ENCODE assay signal across 29 cellular contexts in the genomic region with DNA sequence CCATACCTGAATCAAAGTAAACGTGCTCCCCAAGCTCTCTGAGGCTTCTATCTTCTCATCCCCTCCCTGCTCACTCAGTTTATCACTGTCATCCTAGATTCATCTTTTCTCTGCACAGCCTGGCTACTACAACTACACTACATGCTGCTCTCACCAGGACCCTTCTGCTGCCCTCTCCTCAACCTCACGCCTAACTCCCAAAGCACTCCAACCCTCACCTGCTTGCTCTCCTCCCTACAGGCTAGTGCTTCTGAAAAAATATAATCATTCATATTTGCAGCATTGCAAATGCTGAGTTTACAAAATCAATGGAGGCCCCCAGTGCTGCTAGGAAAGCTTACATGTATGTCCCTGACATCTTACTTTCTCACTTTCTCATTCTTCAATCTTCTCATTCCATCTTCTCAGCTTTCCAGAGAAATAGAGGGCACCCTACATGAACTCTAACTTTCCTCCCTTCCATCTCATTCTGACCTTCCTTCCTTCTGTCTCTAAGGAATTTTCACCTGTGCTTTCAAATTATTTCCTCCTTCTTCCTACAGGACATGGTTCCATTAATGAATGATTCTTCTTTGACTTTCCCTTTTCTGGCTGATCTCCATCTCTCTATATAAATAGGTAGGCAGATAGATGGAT. TPM values are rescaled to one million over a fixed set of nuclear protein-coding genes. Genes with fewer than 3 reads are reported as not detected.
"Had no signal": no experiment of that assay in that cellular context is flagged by ENCODE, and none has a peak within 500 bp of the region (broad histone marks: within the 10 kb centered on the region; RNA-seq: fewer than 3 reads in every experiment).

No MANE protein-coding gene starts in this region.

- H3K27ac ChIP-seq: cardiac muscle cell, SJSA1, VCaP had no signal

- H3K4me3 Mint-ChIP-seq: activated B cell treated with CpG ODN at 0.5 μM for 24 hours; activated CD8-positive, alpha-beta T cell treated with anti-CD3 and anti-CD28 coated beads for 36 hours; activated naive CD8-positive, alpha-beta T cell treated with anti-CD3 and anti-CD28 coated beads for 36 hours; activated T-cell treated with anti-CD3 and anti-CD28 coated beads, Interleukin-2, amount 50 U/mL, for 72 hours; activated T-helper 17 cell treated with anti-CD3 and anti-CD28 coated beads, Interleukin-2, amount 50 U/mL, for 72 hours; central memory CD8-positive, alpha-beta T cell had no signal

- H3K4me3 ChIP-seq: cardiac muscle cell, SJSA1 had no signal

- H3K36me3 ChIP-seq: cardiac muscle cell had no signal

- H3K27me3 ChIP-seq: cardiac muscle cell, SJSA1 had no signal

- DNase-seq: activated B cell treated with CpG ODN at 0.5 μM for 24 hours; activated CD4-positive, alpha-beta T cell treated with anti-CD3 and anti-CD28 coated beads for 4 hours; activated CD4-positive, CD25-positive, alpha-beta regulatory T cell treated with anti-CD3 and anti-CD28 coated beads, Interleukin-2, amount 50 U/mL, for 72 hours; activated CD8-positive, alpha-beta T cell treated with anti-CD3 and anti-CD28 coated beads for 36 hours; activated effector memory CD4-positive, alpha-beta T cell treated with anti-CD3 and anti-CD28 coated beads, Interleukin-2, amount 50 U/mL, for 16 hours; activated naive CD4-positive, alpha-beta T cell; activated naive CD4-positive, alpha-beta T cell treated with anti-CD3 and anti-CD28 coated beads, Interleukin-2, amount 50 U/mL, for 16 hours; activated T-cell treated with anti-CD3 and anti-CD28 coated beads, Interleukin-2, amount 50 U/mL, for 1 hour; aorta; NCI-H1105; NCI-H1417 treated with DMSO at 0.1 percent for 48 hours; NCI-H1694; NCI-H1930; NCI-H345; NCI-H524 treated with DMSO at 0.1 percent for 48 hours; SHP77; SW 1271; T-helper 9 cell had no signal

- H3K9me3 Mint-ChIP-seq: activated B cell treated with CpG ODN at 0.5 μM for 24 hours; activated CD8-positive, alpha-beta T cell treated with anti-CD3 and anti-CD28 coated beads for 36 hours; activated naive CD8-positive, alpha-beta T cell treated with anti-CD3 and anti-CD28 coated beads for 36 hours; activated T-cell treated with anti-CD3 and anti-CD28 coated beads, Interleukin-2, amount 50 U/mL, for 72 hours; activated T-helper 17 cell treated with anti-CD3 and anti-CD28 coated beads, Interleukin-2, amount 50 U/mL, for 72 hours; central memory CD8-positive, alpha-beta T cell had no signal

- ATAC-seq: Panc1 had no signal

- H3K4me1 Mint-ChIP-seq: activated B cell treated with CpG ODN at 0.5 μM for 24 hours; activated T-helper 17 cell treated with anti-CD3 and anti-CD28 coated beads, Interleukin-2, amount 50 U/mL, for 72 hours; central memory CD8-positive, alpha-beta T cell had no signal

- H3K36me3 Mint-ChIP-seq: activated naive CD8-positive, alpha-beta T cell treated with anti-CD3 and anti-CD28 coated beads for 36 hours had no signal

- H3K27ac Mint-ChIP-seq: activated B cell treated with CpG ODN at 0.5 μM for 24 hours; activated CD8-positive, alpha-beta T cell treated with anti-CD3 and anti-CD28 coated beads for 36 hours; activated naive CD8-positive, alpha-beta T cell treated with anti-CD3 and anti-CD28 coated beads for 36 hours; activated T-cell treated with anti-CD3 and anti-CD28 coated beads, Interleukin-2, amount 50 U/mL, for 72 hours; activated T-helper 17 cell treated with anti-CD3 and anti-CD28 coated beads, Interleukin-2, amount 50 U/mL, for 72 hours had no signal

- H3K9me3 ChIP-seq: SJSA1 had no signal

RNA-seq across cellular contexts. Expression of gene EVA1A, which starts 36.3 kb away (rescaled TPM):
- total RNA-seq: activated B cell treated with CpG ODN at 0.5 μM for 24 hours; activated CD8-positive, alpha-beta memory T cell treated with anti-CD3 and anti-CD28 coated beads for 36 hours; activated T-helper 17 cell treated with anti-CD3 and anti-CD28 coated beads, Interleukin-2, amount 50 U/mL, for 72 hours; NCI-H460; OCI-LY7 had no signal
